In the genomic region with DNA sequence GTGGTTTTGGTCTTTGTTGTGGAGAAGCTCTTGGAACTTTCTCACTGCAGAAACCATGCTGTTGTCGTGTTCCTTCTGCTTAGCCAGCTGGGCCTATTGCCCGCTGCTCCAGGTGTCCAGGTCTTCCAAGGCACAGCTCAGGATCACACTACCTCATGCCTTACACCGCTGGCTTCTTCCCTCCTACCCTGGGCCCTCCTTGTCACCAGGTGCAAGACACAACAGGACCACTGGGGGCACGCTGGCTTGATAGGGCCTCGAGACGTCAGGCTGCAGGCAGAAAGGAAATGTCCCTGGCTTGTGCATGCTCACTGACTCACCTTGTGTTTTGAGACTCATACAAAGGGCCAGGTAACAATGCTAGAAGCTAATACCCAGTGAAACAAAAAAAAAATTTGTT, we compare ENCODE assay signal across 8 cellular contexts. TPM values are rescaled to one million over a fixed set of nuclear protein-coding genes. Genes with fewer than 3 reads are reported as not detected.
A peak's percentile ranks its signal among the peaks of the same experiment; 100 is the strongest.
DNase-seq lines count a peak whose midpoint lies in the region; ATAC-seq and TF ChIP-seq lines count a peak whose summit lies in the region.

No MANE protein-coding gene starts in this region.

- H3K27me3 ChIP-seq in GM06990 (replicated peaks; ENCODE audit: control insufficient read depth, insufficient read depth, low read length), result no peaks in the 10 kb centered on the region

- peak; percentile 91 for ATAC-seq in GM19455 (IDR thresholded peaks at IDR 0.05; ENCODE audit: unreplicated experiment)

- H3K36me3 ChIP-seq in GM06990 (ENCODE audit: control insufficient read depth, insufficient read depth, low read length), result no peaks in the 10 kb centered on the region

- H3K4me3 ChIP-seq in GM06990 (replicated peaks; ENCODE audit: low read depth, low read length) (no peak overlapping the region), epithelial cell of esophagus (ENCODE audit: low read length) (no peak overlapping the region)

- TF ChIP-seq CTCF in GM06990 (IDR thresholded peaks at IDR 0.05; ENCODE audit: insufficient read depth, low read length, poor library complexity, severe bottlenecking) (peak; percentile 39), epithelial cell of esophagus (IDR thresholded peaks at IDR 0.05; ENCODE audit: insufficient read depth, low read depth, low read length, missing control alignments) (peak; percentile 21)

- DNase-seq in GM06990 (ENCODE audit: extremely low read depth, insufficient read length) (no peak), HT-29 (ENCODE audit: low spot score) (peak; percentile 40), epithelial cell of esophagus (ENCODE audit: low read depth) (peak; percentile 75), AML-193 (lab: John Stamatoyannopoulos, UW) (no peak), superior temporal gyrus (ENCODE audit: extremely low spot score) (no peak), hypothalamus (lab: John Stamatoyannopoulos, UW) (no peak), SIG-M5 treated with dmso at 0.1 percent for 504 hours (lab: John Stamatoyannopoulos, UW; ENCODE audit: unreplicated experiment) (no peak)

RNA-seq across cellular contexts. Expression of a gene that starts 32.3 kb away (rescaled TPM):
- not detected in 2 replicates for total RNA-seq in HT-29 (2014; rRNA removed; shearing (Covaris generic))

RNA-seq across cellular contexts. Expression of a gene that starts 42.3 kb away (rescaled TPM):
- total RNA-seq in HT-29 (2014; rRNA removed; shearing (Covaris generic)), result 4.9 and 6.2 TPM in 2 replicates

Comparison
In these comparisons a context has a peak if more than half of its experiments do, and no peak if none do; other contexts are left out.
1. DNase-seq: peak in HT-29 (single experiment) and epithelial cell of esophagus (single experiment); none in GM06990 (single experiment), AML-193 (0 of 2), superior temporal gyrus (single experiment), hypothalamus (0 of 51) and SIG-M5 treated with dmso at 0.1 percent for 504 hours (single experiment).